11 cellular contexts compared by ENCODE assay signal in the genomic region with DNA sequence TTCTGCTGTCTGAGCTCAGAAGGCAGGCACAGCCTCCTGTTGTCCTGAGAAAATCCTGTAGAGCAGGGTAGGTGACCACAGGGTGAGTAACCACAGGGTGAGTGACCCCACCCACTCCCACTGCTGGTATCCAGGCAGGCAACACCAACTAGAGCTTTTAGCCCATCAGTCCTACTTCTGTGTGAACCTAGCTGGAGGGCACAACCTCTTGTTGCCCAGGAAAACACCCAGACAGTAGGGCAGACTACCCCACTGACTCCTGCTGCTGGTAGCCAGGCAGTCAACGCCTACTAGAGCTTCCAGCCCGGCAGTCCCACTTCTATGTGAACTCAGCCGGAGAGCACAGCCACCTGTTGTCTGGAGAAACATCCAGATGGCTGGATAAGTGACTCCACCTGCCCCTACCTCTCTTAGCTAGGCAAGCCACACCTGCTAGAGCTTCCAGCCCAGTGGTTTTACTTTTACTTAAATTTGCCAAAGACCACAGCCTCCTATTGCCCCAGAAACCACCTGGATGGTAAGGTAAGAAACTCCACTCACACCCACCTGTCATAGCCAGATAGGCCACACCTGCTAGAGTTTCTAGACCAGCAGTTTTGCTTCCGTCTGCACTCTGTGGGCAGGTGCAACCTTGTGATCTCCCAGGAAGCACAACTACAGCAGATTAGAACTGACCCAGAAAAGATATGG.
A peak's percentile ranks its signal among the peaks of the same experiment; 100 is the strongest.
DNase-seq lines count a peak whose midpoint lies in the region; ATAC-seq and TF ChIP-seq lines count a peak whose summit lies in the region.
"Had no signal": no experiment of that assay in that cellular context is flagged by ENCODE, and none has a peak within 500 bp of the region (broad histone marks: within the 10 kb centered on the region; RNA-seq: fewer than 3 reads in every experiment).

No MANE protein-coding gene starts in this region.

- H3K4me1 Mint-ChIP-seq in effector memory CD8-positive, alpha-beta T cell (ENCODE audit: low read depth in 2 of 2) = peaks cover 0 to 7% of the 10 kb centered on the region in 2 donors
- H3K4me1 Mint-ChIP-seq: central memory CD8-positive, alpha-beta T cell had no signal

- no peak for TF ChIP-seq CTCF in smooth muscle cell (IDR thresholded peaks at IDR 0.05; ENCODE audit: borderline replicate concordance, insufficient read depth, poor library complexity, severe bottlenecking)

- DNase-seq in NCI-H345 treated with DMSO at 0.1 percent for 48 hours (lab: John Stamatoyannopoulos, UW; ENCODE audit: unreplicated experiment) (peak; percentile 42), smooth muscle cell (lab: John Stamatoyannopoulos, UW; ENCODE audit: unreplicated experiment) (no peak), MV-4-11 (lab: John Stamatoyannopoulos, UW) (no peak)
- DNase-seq in effector memory CD8-positive, alpha-beta T cell = no peak
- no peak for DNase-seq in stimulated activated CD4-positive, alpha-beta T cell treated with anti-CD3 and anti-CD28 coated beads, Interleukin-4, amount 100 ng/mL, for 1 hour
- DNase-seq: activated CD8-positive, alpha-beta memory T cell treated with anti-CD3 and anti-CD28 coated beads, Interleukin-2, amount 50 U/mL, for 48 hours; head of caudate nucleus; naive B cell had no signal

- no peak overlapping the region for H3K4me3 Mint-ChIP-seq in effector memory CD8-positive, alpha-beta T cell
- H3K4me3 Mint-ChIP-seq: central memory CD8-positive, alpha-beta T cell; naive B cell had no signal

- H3K9ac ChIP-seq in smooth muscle cell (ENCODE audit: low read depth) = no peak overlapping the region

- no peaks in the 10 kb centered on the region for H3K36me3 ChIP-seq in smooth muscle cell (ENCODE audit: low read depth)

- no peaks in the 10 kb centered on the region for H3K9me3 Mint-ChIP-seq in effector memory CD8-positive, alpha-beta T cell
- H3K9me3 Mint-ChIP-seq: central memory CD8-positive, alpha-beta T cell; naive B cell had no signal

- no peaks in the 10 kb centered on the region for H3K79me2 ChIP-seq in smooth muscle cell (ENCODE audit: low read depth)

- H3K36me3 Mint-ChIP-seq in effector memory CD8-positive, alpha-beta T cell (ENCODE audit: insufficient read depth) = no peaks in the 10 kb centered on the region
- H3K36me3 Mint-ChIP-seq: naive B cell had no signal

- H3K27ac Mint-ChIP-seq in effector memory CD8-positive, alpha-beta T cell = no peak overlapping the region
- H3K27ac Mint-ChIP-seq: naive B cell had no signal

- no peak overlapping the region for H2AFZ ChIP-seq in smooth muscle cell (ENCODE audit: low read depth)

- no peaks in the 10 kb centered on the region for H3K9me3 ChIP-seq in smooth muscle cell (replicated peaks; ENCODE audit: low read depth)

- H4K20me1 ChIP-seq in smooth muscle cell (ENCODE audit: low read depth) = no peaks in the 10 kb centered on the region

- H3K27ac ChIP-seq in smooth muscle cell (ENCODE audit: low read depth) = peak overlapping the region; percentile 71

- H3K27me3 ChIP-seq in smooth muscle cell (ENCODE audit: low read depth) = no peaks in the 10 kb centered on the region

- no peaks in the 10 kb centered on the region for H3K4me1 ChIP-seq in smooth muscle cell (ENCODE audit: low read depth)

- ATAC-seq in HG02798 (IDR thresholded peaks at IDR 0.05; ENCODE audit: poor library complexity, unreplicated experiment) (peak; percentile 39), HG03354 (IDR thresholded peaks at IDR 0.05; ENCODE audit: poor library complexity, severe bottlenecking, unreplicated experiment) (no peak)
- peak; percentile 57 for ATAC-seq in effector memory CD8-positive, alpha-beta T cell (replicated peaks)

- H3F3A ChIP-seq in smooth muscle cell (ENCODE audit: low read depth) = no peaks in the 10 kb centered on the region

- H3K27me3 Mint-ChIP-seq in effector memory CD8-positive, alpha-beta T cell = no peaks in the 10 kb centered on the region
- H3K27me3 Mint-ChIP-seq: central memory CD8-positive, alpha-beta T cell; naive B cell had no signal

- no peak overlapping the region for H3K4me3 ChIP-seq in smooth muscle cell

- no peak overlapping the region for H3K4me2 ChIP-seq in smooth muscle cell

- WGBS in smooth muscle cell (ENCODE audit: low lambda C conversion rate) = 77% methylated on average over 4 of the region's 4 CpGs
